Comparison of ENCODE assay signal across 17 cellular contexts in the genomic region with DNA sequence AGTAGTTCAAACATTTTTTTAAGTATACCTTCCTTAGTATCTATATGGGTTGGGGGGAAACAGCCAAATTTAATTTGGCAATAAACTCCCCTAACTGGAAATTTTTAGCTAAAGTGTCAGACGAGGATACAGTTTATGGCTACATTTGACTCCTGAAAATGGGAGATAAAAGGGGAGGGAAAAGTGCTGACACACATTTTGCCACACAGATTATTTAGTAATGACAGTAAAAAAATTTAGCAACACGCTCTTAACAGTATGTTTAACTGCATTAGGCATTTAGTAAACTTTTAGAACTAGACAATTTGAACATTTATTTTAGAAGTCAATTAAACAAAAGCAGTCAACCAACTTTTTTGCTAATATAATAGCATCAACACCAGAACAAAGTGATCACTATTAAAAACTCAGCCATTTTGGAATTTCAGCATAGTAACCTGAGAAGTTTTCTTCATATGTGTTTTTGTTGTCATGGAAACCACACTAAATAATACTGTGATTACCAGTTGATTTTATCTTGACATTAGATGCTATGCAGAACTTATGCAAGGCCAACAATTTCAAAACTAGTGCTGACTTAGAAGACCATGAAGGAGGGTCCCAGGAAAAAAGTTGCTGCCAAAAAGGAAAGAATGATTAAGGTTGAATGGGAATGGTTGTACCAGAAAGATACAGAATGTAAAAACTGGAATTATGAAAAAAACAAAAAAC. TPM values are rescaled to one million over a fixed set of nuclear protein-coding genes. Genes with fewer than 3 reads are reported as not detected.
DNase-seq lines count a peak whose midpoint lies in the region; ATAC-seq, FAIRE-seq and TF ChIP-seq lines count a peak whose summit lies in the region.
"Had no signal": no experiment of that assay in that cellular context is flagged by ENCODE, and none has a peak within 500 bp of the region (broad histone marks: within the 10 kb centered on the region; RNA-seq: fewer than 3 reads in every experiment).

No MANE protein-coding gene starts in this region.

- ATAC-seq in RWPE2 (ENCODE audit: low read depth) (peak; percentile 31; the same call in 1 of the 3 replicates), omental fat pad (ENCODE audit: low FRiP score) (peak; percentile 77), HG03378 (IDR thresholded peaks at IDR 0.05; ENCODE audit: unreplicated experiment) (no peak), GM21526 (IDR thresholded peaks at IDR 0.05; ENCODE audit: low FRiP score, unreplicated experiment) (no peak)
- ATAC-seq: sciatic nerve had no signal

- no peak for TF ChIP-seq CTCF in HFFc6 (IDR thresholded peaks at IDR 0.05)
- TF ChIP-seq CTCF in RWPE2 (IDR thresholded peaks at IDR 0.05; ENCODE audit: poor library complexity, severe bottlenecking), result no peak
- no peak for TF ChIP-seq CTCF in omental fat pad (IDR thresholded peaks at IDR 0.05)

- no peaks in the 10 kb centered on the region for H3K36me3 Mint-ChIP-seq in HFFc6 (ENCODE audit: low read depth)
- H3K36me3 Mint-ChIP-seq: activated naive CD8-positive, alpha-beta T cell; immature natural killer cell had no signal

- H3K4me3 Mint-ChIP-seq in HFFc6, result no peak overlapping the region
- H3K4me3 Mint-ChIP-seq: activated naive CD8-positive, alpha-beta T cell; immature natural killer cell had no signal

- H3K9me3 ChIP-seq in RWPE2 (ENCODE audit: severe bottlenecking), result no peaks in the 10 kb centered on the region

- H3K27ac ChIP-seq in RWPE2 (ENCODE audit: poor library complexity, severe bottlenecking), result no peak overlapping the region
- H3K27ac ChIP-seq: C4-2B had no signal

- DNase-seq in HFFc6 (peak; percentile 29), RWPE2 (ENCODE audit: low spot score) (no peak), omental fat pad (ENCODE audit: low spot score) (no peak)
- no peak for DNase-seq in activated CD4-positive, CD25-positive, alpha-beta regulatory T cell treated with anti-CD3 and anti-CD28 coated beads, Interleukin-2, amount 50 U/mL, for 72 hours
- DNase-seq: activated CD4-positive, alpha-beta T cell treated with anti-CD3 and anti-CD28 coated beads for 4 hours; activated T-cell treated with anti-CD3 and anti-CD28 coated beads for 4 hours; caudate nucleus; H7; immature natural killer cell; SIG-M5; stimulated activated CD4-positive, alpha-beta T cell treated with anti-CD3 and anti-CD28 coated beads, Interleukin-2, amount 100 ng/mL, for 48 hours had no signal

- H3K27me3 Mint-ChIP-seq in HFFc6 (ENCODE audit: insufficient read depth), result peaks cover 21% of the 10 kb centered on the region
- H3K27me3 Mint-ChIP-seq: activated naive CD8-positive, alpha-beta T cell had no signal

- no peaks in the 10 kb centered on the region for H3K36me3 ChIP-seq in RWPE2 (ENCODE audit: low read depth)

- FAIRE-seq in endometrium (lab: Jason Lieb, UNC), result peak; percentile 45

- H3K27me3 ChIP-seq in RWPE2 (ENCODE audit: insufficient read depth, poor library complexity, severe bottlenecking), result no peaks in the 10 kb centered on the region

- H3K9me3 Mint-ChIP-seq in HFFc6, result no peaks in the 10 kb centered on the region

- no peak overlapping the region for H3K4me3 ChIP-seq in RWPE2 (ENCODE audit: severe bottlenecking)

- no peak overlapping the region for H3K27ac Mint-ChIP-seq in HFFc6
- H3K27ac Mint-ChIP-seq: activated naive CD8-positive, alpha-beta T cell; immature natural killer cell had no signal

- no peaks in the 10 kb centered on the region for H3K4me1 ChIP-seq in RWPE2 (ENCODE audit: insufficient read depth, poor library complexity, severe bottlenecking)

- no peaks in the 10 kb centered on the region for H3K4me1 Mint-ChIP-seq in HFFc6 (ENCODE audit: low read depth)

RNA-seq across cellular contexts. Expression of a gene that starts 47.0 kb away (rescaled TPM):
- total RNA-seq in HFFc6 (2021; fragmentation: NEBNext Ultra II Directional; extraction: Animal tissue kit (Norgen Biotek cat#: 25700)), result 100 to 1,000 TPM; 127 to 147 (median 133) TPM
- 100 to 1,000 TPM in 1 of 4 donors, 10 to 100 TPM in 3; 59.3 to 108 (median 91.3) TPM for total RNA-seq in omental fat pad

RNA-seq across cellular contexts. Expression of a gene that starts 52.9 kb away (rescaled TPM):
- not detected for total RNA-seq in HFFc6 (2021; fragmentation: NEBNext Ultra II Directional; extraction: Animal tissue kit (Norgen Biotek cat#: 25700))
- not detected for total RNA-seq in omental fat pad
- total RNA-seq: H7, sciatic nerve had no signal

Comparison
In these comparisons a context has a peak if more than half of its experiments do, and no peak if none do; other contexts are left out.
1. ATAC-seq: peak in RWPE2 (single experiment) and omental fat pad (single experiment); none in HG03378 (single experiment) and GM21526 (single experiment).